10 cellular contexts compared by ENCODE assay signal in the genomic region with DNA sequence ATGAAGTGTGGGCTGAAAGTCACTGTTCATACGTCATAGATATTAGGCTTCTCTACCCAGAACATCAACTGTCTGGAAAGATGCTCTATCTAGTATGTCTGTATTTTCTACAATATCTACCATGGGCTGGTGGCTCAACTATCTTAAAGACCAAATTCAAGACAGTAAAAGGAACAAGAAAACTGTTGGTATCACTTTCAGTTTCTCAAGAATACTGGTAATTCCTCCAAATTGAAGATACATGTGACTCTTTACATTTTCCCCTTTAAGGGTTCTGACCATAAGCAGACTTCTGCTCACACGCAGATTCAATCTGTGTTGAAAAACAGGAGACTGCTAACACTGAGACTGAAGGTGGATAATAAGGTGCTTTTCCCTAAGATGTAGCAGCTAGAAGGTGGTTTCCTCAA. TPM values are rescaled to one million over a fixed set of nuclear protein-coding genes. Genes with fewer than 3 reads are reported as not detected.
DNase-seq lines count a peak whose midpoint lies in the region; ATAC-seq and TF ChIP-seq lines count a peak whose summit lies in the region.
"Had no signal": no experiment of that assay in that cellular context is flagged by ENCODE, and none has a peak within 500 bp of the region (broad histone marks: within the 10 kb centered on the region; RNA-seq: fewer than 3 reads in every experiment).

No MANE protein-coding gene starts in this region.

- CTCF ChIA-PET in activated CD8-positive, alpha-beta memory T cell treated with anti-CD3 and anti-CD28 coated beads, Interleukin-2, amount 10 ng/mL, durations not matched to agents 7 days and 5 days (lab: Charles Lee): interaction anchor here (0.7 to 4.4 kb wide), 7 partner anchors 9 to 48 kb away, joined by 3 to 40 read pairs (median 6); partner anchors contain the start of gene XPO6
- CTCF ChIA-PET in activated CD8-positive, alpha-beta T cell treated with anti-CD3 and anti-CD28 coated beads for 36 hours (lab: Charles Lee): interaction anchor here (1.3 to 1.9 kb wide), 4 partner anchors 8 to 54 kb away, joined by 3 to 6 read pairs (median 4); no protein-coding TSS in a partner anchor

- no peak for TF ChIP-seq CTCF in activated CD8-positive, alpha-beta T cell treated with anti-CD3 and anti-CD28 coated beads for 36 hours (IDR thresholded peaks at IDR 0.05)

- H3K27me3 Mint-ChIP-seq in activated CD8-positive, alpha-beta memory T cell treated with anti-CD3 and anti-CD28 coated beads, Interleukin-2, amount 10 ng/mL, durations not matched to agents 7 days and 5 days: no peaks in the 10 kb centered on the region
- no peaks in the 10 kb centered on the region for H3K27me3 Mint-ChIP-seq in activated CD8-positive, alpha-beta T cell treated with anti-CD3 and anti-CD28 coated beads for 36 hours
- H3K27me3 Mint-ChIP-seq in stimulated activated naive B cell treated with anti-CD40 and anti-IgM and Interleukin-4, amounts not matched to agents 10 μg/mL and 1 μg/mL and 100 μg/mL, for 72 hours: no peaks in the 10 kb centered on the region

- peak overlapping the region; percentile 63 for H3K4me3 Mint-ChIP-seq in activated CD8-positive, alpha-beta memory T cell treated with anti-CD3 and anti-CD28 coated beads, Interleukin-2, amount 10 ng/mL, durations not matched to agents 7 days and 5 days
- H3K4me3 Mint-ChIP-seq in activated CD8-positive, alpha-beta T cell treated with anti-CD3 and anti-CD28 coated beads for 36 hours: peak overlapping the region; percentile 55
- H3K4me3 Mint-ChIP-seq in stimulated activated naive B cell treated with anti-CD40 and anti-IgM and Interleukin-4, amounts not matched to agents 10 μg/mL and 1 μg/mL and 100 μg/mL, for 72 hours: peak overlapping the region; percentile 66 to 70

- ATAC-seq in activated CD8-positive, alpha-beta memory T cell treated with anti-CD3 and anti-CD28 coated beads, Interleukin-2, amount 10 ng/mL, durations not matched to agents 7 days and 5 days: peak; percentile 50
- ATAC-seq in HG03095 (IDR thresholded peaks at IDR 0.05; ENCODE audit: unreplicated experiment): peak; percentile 50
- peak; percentile 43 for ATAC-seq in activated CD8-positive, alpha-beta T cell treated with anti-CD3 and anti-CD28 coated beads for 36 hours
- ATAC-seq in stimulated activated naive B cell treated with anti-CD40 and anti-IgM and Interleukin-4, amounts not matched to agents 10 μg/mL and 1 μg/mL and 100 μg/mL, for 72 hours (replicated peaks): peak; percentile 78

- intact Hi-C loops in activated CD8-positive, alpha-beta T cell treated with anti-CD3 and anti-CD28 coated beads for 36 hours (cut with micrococcal nuclease): no loop called here

- peak overlapping the region; percentile 94 for H3K27ac Mint-ChIP-seq in activated CD8-positive, alpha-beta memory T cell treated with anti-CD3 and anti-CD28 coated beads, Interleukin-2, amount 10 ng/mL, durations not matched to agents 7 days and 5 days
- H3K27ac Mint-ChIP-seq in activated CD8-positive, alpha-beta T cell treated with anti-CD3 and anti-CD28 coated beads for 36 hours: peak overlapping the region; percentile 93
- H3K27ac Mint-ChIP-seq in stimulated activated naive B cell treated with anti-CD40 and anti-IgM and Interleukin-4, amounts not matched to agents 10 μg/mL and 1 μg/mL and 100 μg/mL, for 72 hours: peak overlapping the region; percentile 95

- no peak for DNase-seq in activated CD8-positive, alpha-beta memory T cell treated with anti-CD3 and anti-CD28 coated beads, Interleukin-2, amount 10 ng/mL, durations not matched to agents 7 days and 5 days
- no peak for DNase-seq in activated CD8-positive, alpha-beta memory T cell treated with anti-CD3 and anti-CD28 coated beads for 24 hours
- no peak for DNase-seq in activated CD8-positive, alpha-beta T cell treated with anti-CD3 and anti-CD28 coated beads for 36 hours
- DNase-seq in stimulated activated naive B cell treated with anti-CD40 and anti-IgM and Interleukin-4, amounts not matched to agents 10 μg/mL and 1 μg/mL and 100 μg/mL, for 72 hours: peak; percentile 46
- no peak for DNase-seq in hippocampal formation (lab: John Stamatoyannopoulos, UW)
- no peak for DNase-seq in NCI-H1105 treated with DMSO at 0.1 percent for 48 hours (lab: John Stamatoyannopoulos, UW)
- no peak for DNase-seq in hypothalamus (lab: John Stamatoyannopoulos, UW)
- DNase-seq: esophagus squamous epithelium, NCI-H2081 treated with DMSO at 0.1 percent for 48 hours had no signal

- H3K4me1 Mint-ChIP-seq in activated CD8-positive, alpha-beta memory T cell treated with anti-CD3 and anti-CD28 coated beads, Interleukin-2, amount 10 ng/mL, durations not matched to agents 7 days and 5 days: peaks cover 86% of the 10 kb centered on the region
- H3K4me1 Mint-ChIP-seq in activated CD8-positive, alpha-beta T cell treated with anti-CD3 and anti-CD28 coated beads for 36 hours (ENCODE audit: low read depth): peaks cover 87% of the 10 kb centered on the region
- peaks cover 55 to 90% of the 10 kb centered on the region in 2 donors for H3K4me1 Mint-ChIP-seq in stimulated activated naive B cell treated with anti-CD40 and anti-IgM and Interleukin-4, amounts not matched to agents 10 μg/mL and 1 μg/mL and 100 μg/mL, for 72 hours

- POLR2A ChIA-PET in activated CD8-positive, alpha-beta T cell treated with anti-CD3 and anti-CD28 coated beads for 36 hours (lab: Charles Lee): interaction anchor here (1.3 to 5.7 kb wide), 8 partner anchors 9 to 41 kb away, joined by 3 to 61 read pairs (median 5); partner anchors contain the start of gene XPO6

- peaks cover 44% of the 10 kb centered on the region for H3K36me3 Mint-ChIP-seq in activated CD8-positive, alpha-beta memory T cell treated with anti-CD3 and anti-CD28 coated beads, Interleukin-2, amount 10 ng/mL, durations not matched to agents 7 days and 5 days
- H3K36me3 Mint-ChIP-seq in activated CD8-positive, alpha-beta T cell treated with anti-CD3 and anti-CD28 coated beads for 36 hours (ENCODE audit: low read depth): peaks cover 80% of the 10 kb centered on the region
- peaks cover 41 to 56% of the 10 kb centered on the region in 2 donors for H3K36me3 Mint-ChIP-seq in stimulated activated naive B cell treated with anti-CD40 and anti-IgM and Interleukin-4, amounts not matched to agents 10 μg/mL and 1 μg/mL and 100 μg/mL, for 72 hours

- no peaks in the 10 kb centered on the region for H3K9me3 Mint-ChIP-seq in activated CD8-positive, alpha-beta memory T cell treated with anti-CD3 and anti-CD28 coated beads, Interleukin-2, amount 10 ng/mL, durations not matched to agents 7 days and 5 days (ENCODE audit: low read depth)
- H3K9me3 Mint-ChIP-seq in activated CD8-positive, alpha-beta T cell treated with anti-CD3 and anti-CD28 coated beads for 36 hours: peaks cover 3% of the 10 kb centered on the region
- H3K9me3 Mint-ChIP-seq in stimulated activated naive B cell treated with anti-CD40 and anti-IgM and Interleukin-4, amounts not matched to agents 10 μg/mL and 1 μg/mL and 100 μg/mL, for 72 hours: peaks cover 4 to 8% of the 10 kb centered on the region in 2 donors

RNA-seq across cellular contexts. Expression of gene XPO6, which starts 24.2 kb away (rescaled TPM):
- total RNA-seq in activated CD8-positive, alpha-beta memory T cell treated with anti-CD3 and anti-CD28 coated beads, Interleukin-2, amount 10 ng/mL, durations not matched to agents 7 days and 5 days: 100 to 1,000 TPM; 204 to 267 TPM
- total RNA-seq in activated CD8-positive, alpha-beta T cell treated with anti-CD3 and anti-CD28 coated beads for 36 hours: 100 to 1,000 TPM; 250 to 253 TPM
